Comparison of ENCODE assay signal across 2 cellular contexts in the genomic region with DNA sequence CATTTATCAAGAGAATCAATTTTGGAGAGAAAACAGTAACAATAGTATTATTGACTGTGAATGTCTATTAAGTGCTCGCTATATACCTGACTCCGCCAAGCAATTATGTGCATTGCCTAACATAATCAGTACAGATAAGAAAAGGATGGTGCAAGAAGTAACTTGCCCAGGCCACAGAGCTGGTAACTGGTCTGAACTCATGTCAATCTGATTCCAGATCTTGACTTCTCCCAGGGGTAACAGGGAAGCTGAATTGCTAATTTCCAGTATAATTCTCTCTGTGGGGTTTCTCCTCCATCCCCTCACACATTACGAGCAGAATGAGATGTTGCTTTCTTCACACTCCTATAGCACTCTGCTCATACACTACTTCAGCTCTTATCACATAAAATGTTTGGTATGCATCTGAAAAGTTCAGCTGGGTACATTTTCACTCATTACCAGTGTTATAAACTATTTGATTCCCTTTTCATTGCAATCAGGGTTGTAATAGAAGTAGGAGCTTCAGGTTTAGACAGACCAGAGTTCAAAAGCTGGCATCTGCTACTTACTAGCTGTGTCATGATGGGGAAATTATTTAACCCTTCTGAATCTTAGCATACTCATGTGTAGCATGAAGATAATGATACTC.
TF ChIP-seq lines count a peak whose summit lies in the region.

No MANE protein-coding gene starts in this region.

TF ChIP-seq in endothelial cell of umbilical vein, 7 proteins besides CTCF, POLR2A, EP300 and RAD21:
- TF ChIP-seq, protein P1, sequence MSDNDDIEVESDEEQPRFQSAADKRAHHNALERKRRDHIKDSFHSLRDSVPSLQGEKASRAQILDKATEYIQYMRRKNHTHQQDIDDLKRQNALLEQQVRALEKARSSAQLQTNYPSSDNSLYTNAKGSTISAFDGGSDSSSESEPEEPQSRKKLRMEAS (IDR thresholded peaks at IDR 0.05; ENCODE audit: insufficient read depth, insufficient read length): no peak
- no peak for TF ChIP-seq EZH2 (IDR thresholded peaks at IDR 0.05; ENCODE audit: borderline replicate concordance, low read depth, low read length, severe bottlenecking)
- TF ChIP-seq POLR2AphosphoS5 (IDR thresholded peaks at IDR 0.05; ENCODE audit: insufficient read depth, low read depth, low read length): no peak
- TF ChIP-seq MYC (IDR thresholded peaks at IDR 0.05; ENCODE audit: low read depth, low read length): no peak
- TF ChIP-seq FOS (IDR thresholded peaks at IDR 0.05; ENCODE audit: borderline replicate concordance, insufficient read depth, low read length): no peak
- TF ChIP-seq GATA2 (IDR thresholded peaks at IDR 0.05; ENCODE audit: insufficient read depth, insufficient read length, low read depth, low read length): no peak

TF ChIP-seq in HEK293T, 16 proteins besides CTCF, POLR2A, EP300 and RAD21 (continued from another document):
- TF ChIP-seq FOXA1 (IDR thresholded peaks at IDR 0.05) (no peak), LEF1 (IDR thresholded peaks at IDR 0.05; ENCODE audit: borderline replicate concordance) (no peak), ELF4 (IDR thresholded peaks at IDR 0.05) (no peak), NFRKB (IDR thresholded peaks at IDR 0.05) (no peak), L3MBTL2 (conservative IDR thresholded peaks at IDR 0.05) (no peak), SUZ12 (IDR thresholded peaks at IDR 0.05) (no peak), SP1 (IDR thresholded peaks at IDR 0.05) (no peak), TARDBP (IDR thresholded peaks at IDR 0.05) (no peak), FOXM1 (IDR thresholded peaks at IDR 0.05; ENCODE audit: borderline replicate concordance) (no peak), ZNF384 (IDR thresholded peaks at IDR 0.05) (no peak), BHLHE40 (IDR thresholded peaks at IDR 0.05; ENCODE audit: borderline replicate concordance) (no peak)
- TF ChIP-seq, protein P2, sequence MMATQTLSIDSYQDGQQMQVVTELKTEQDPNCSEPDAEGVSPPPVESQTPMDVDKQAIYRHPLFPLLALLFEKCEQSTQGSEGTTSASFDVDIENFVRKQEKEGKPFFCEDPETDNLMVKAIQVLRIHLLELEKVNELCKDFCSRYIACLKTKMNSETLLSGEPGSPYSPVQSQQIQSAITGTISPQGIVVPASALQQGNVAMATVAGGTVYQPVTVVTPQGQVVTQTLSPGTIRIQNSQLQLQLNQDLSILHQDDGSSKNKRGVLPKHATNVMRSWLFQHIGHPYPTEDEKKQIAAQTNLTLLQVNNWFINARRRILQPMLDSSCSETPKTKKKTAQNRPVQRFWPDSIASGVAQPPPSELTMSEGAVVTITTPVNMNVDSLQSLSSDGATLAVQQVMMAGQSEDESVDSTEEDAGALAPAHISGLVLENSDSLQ (IDR thresholded peaks at IDR 0.05): no peak
